26 cellular contexts compared by ENCODE assay signal in the genomic region with DNA sequence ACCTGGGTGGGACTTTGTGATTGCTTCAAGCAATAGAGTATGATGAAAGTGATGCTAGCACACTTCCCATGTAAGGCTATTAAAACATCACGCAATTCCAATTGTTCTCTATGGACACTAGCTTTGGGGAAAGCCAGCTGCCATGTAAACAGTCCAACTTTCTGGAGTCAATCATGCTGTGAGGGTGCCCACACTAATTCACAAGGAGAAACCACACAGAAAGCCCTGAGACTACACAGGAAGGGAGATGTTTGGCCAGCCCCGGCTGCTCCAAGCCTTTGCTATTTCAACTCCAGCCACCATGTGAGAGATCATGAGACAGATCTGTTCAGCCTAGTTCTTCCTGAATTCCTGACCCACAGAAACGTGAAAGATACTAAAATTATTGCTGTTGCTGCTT.
DNase-seq lines count a peak whose midpoint lies in the region; FAIRE-seq and TF ChIP-seq lines count a peak whose summit lies in the region.
"Had no signal": no experiment of that assay in that cellular context is flagged by ENCODE, and none has a peak within 500 bp of the region (broad histone marks: within the 10 kb centered on the region; RNA-seq: fewer than 3 reads in every experiment).

No MANE protein-coding gene starts in this region.

- FAIRE-seq in astrocyte (lab: Jason Lieb, UNC), result no peak
- FAIRE-seq: GM12878 had no signal

- H3K9ac ChIP-seq in astrocyte (ENCODE audit: low read length) (no peak overlapping the region), parathyroid adenoma (no peak overlapping the region)
- H3K9ac ChIP-seq: SK-N-SH had no signal

- H3K4me1 Mint-ChIP-seq in astrocyte (ENCODE audit: low read depth, unreplicated experiment) (peaks cover 5% of the 10 kb centered on the region), HFFc6 (ENCODE audit: low read depth) (0 out of 2 replicates have a peak, but pooled peaks cover 6% of the 10 kb centered on the region)

- H3K27me3 ChIP-seq in astrocyte (ENCODE audit: insufficient read depth, low read length) (no peaks in the 10 kb centered on the region), parathyroid adenoma (ENCODE audit: control insufficient read depth, insufficient read depth, low read length) (no peaks in the 10 kb centered on the region)

- H3K36me3 ChIP-seq in astrocyte (ENCODE audit: insufficient read depth, low read length) (no peaks in the 10 kb centered on the region), parathyroid adenoma (ENCODE audit: control insufficient read depth, insufficient read depth, low read length) (no peaks in the 10 kb centered on the region)

- H3K27ac Mint-ChIP-seq in astrocyte (ENCODE audit: unreplicated experiment) (peak overlapping the region; percentile 9), HFFc6 (no peak overlapping the region)

- no peak overlapping the region for H3K4me3 Mint-ChIP-seq in astrocyte (ENCODE audit: unreplicated experiment)
- no peak overlapping the region for H3K4me3 Mint-ChIP-seq in HFFc6

- DNase-seq in GM03348 (ENCODE audit: low spot score) (peak; percentile 24), astrocyte (ENCODE audit: low read depth) (no peak), foreskin melanocyte (peak; percentile 73), GF-D8 (lab: John Stamatoyannopoulos, UW) (no peak), HFFc6 (no peak), DMS53 treated with DMSO at 0.1 percent for 48 hours (lab: John Stamatoyannopoulos, UW; ENCODE audit: unreplicated experiment) (no peak)
- DNase-seq: 8988T, ACHN, DMS153, GOT3, HCEC 1CT, KBM-7, MV-4-11, NCI-H1105, NCI-H1436 treated with DMSO at 0.1 percent for 48 hours, NCI-H187 treated with DMSO at 0.1 percent for 48 hours, NCI-H2171 treated with DMSO at 0.1 percent for 48 hours, NCI-H345, NCI-H524, NCI-H774, PC-9, SIG-M5, SK-N-SH had no signal

- H3K9me3 ChIP-seq in astrocyte (ENCODE audit: insufficient read depth, low read depth, low read length), result no peaks in the 10 kb centered on the region
- H3K9me3 ChIP-seq in parathyroid adenoma (ENCODE audit: control insufficient read depth, low read length), result peaks cover 3% of the 10 kb centered on the region

- no peak overlapping the region for H3K4me3 ChIP-seq in astrocyte (ENCODE audit: insufficient read depth, low read depth, low read length)
- H3K4me3 ChIP-seq in parathyroid adenoma (ENCODE audit: low read depth, low read length), result no peak overlapping the region
- H3K4me3 ChIP-seq: GM12878, PC-9 had no signal

- no peaks in the 10 kb centered on the region for H3K27me3 Mint-ChIP-seq in astrocyte (ENCODE audit: low read depth, unreplicated experiment)
- H3K27me3 Mint-ChIP-seq in HFFc6 (ENCODE audit: insufficient read depth), result no peaks in the 10 kb centered on the region; the same call in 1 of the 2 replicates

- H2AFZ ChIP-seq in astrocyte (ENCODE audit: low read depth, low read length) (no peak overlapping the region), parathyroid adenoma (peak overlapping the region; percentile 18)
- H2AFZ ChIP-seq: PC-9 had no signal

- H3K9me3 Mint-ChIP-seq in astrocyte (ENCODE audit: unreplicated experiment) (no peaks in the 10 kb centered on the region), HFFc6 (no peaks in the 10 kb centered on the region)

- TF ChIP-seq CTCF in astrocyte (IDR thresholded peaks at IDR 0.05; ENCODE audit: insufficient read depth, low read depth, low read length), result no peak
- no peak for TF ChIP-seq CTCF in parathyroid adenoma (IDR thresholded peaks at IDR 0.05)
- no peak for TF ChIP-seq CTCF in HFFc6 (IDR thresholded peaks at IDR 0.05)

- H3K4me1 ChIP-seq in astrocyte (ENCODE audit: insufficient read depth, low read length) (no peaks in the 10 kb centered on the region), parathyroid adenoma (no peaks in the 10 kb centered on the region)

- H3K4me2 ChIP-seq in astrocyte (ENCODE audit: low read length) (no peak overlapping the region), parathyroid adenoma (ENCODE audit: low read length) (no peak overlapping the region)
- H3K4me2 ChIP-seq: PC-9, SK-N-SH had no signal

- no peaks in the 10 kb centered on the region for H3K79me2 ChIP-seq in astrocyte (ENCODE audit: insufficient read depth, low read length)
- H3K79me2 ChIP-seq in parathyroid adenoma, result no peaks in the 10 kb centered on the region

- no peaks in the 10 kb centered on the region for H4K20me1 ChIP-seq in astrocyte (ENCODE audit: insufficient read depth, low read length)

- H3K36me3 Mint-ChIP-seq in astrocyte (ENCODE audit: low read depth, unreplicated experiment) (no peaks in the 10 kb centered on the region), HFFc6 (ENCODE audit: low read depth) (no peaks in the 10 kb centered on the region)

- H3K27ac ChIP-seq in astrocyte (ENCODE audit: low read depth, low read length), result no peak overlapping the region
- no peak overlapping the region for H3K27ac ChIP-seq in parathyroid adenoma
- H3K27ac ChIP-seq: PC-9, RWPE1 had no signal

Comparison
In these comparisons a context has a peak if more than half of its experiments do, and no peak if none do; other contexts are left out.
1. DNase-seq: peak in GM03348 (single experiment) and foreskin melanocyte (single experiment); none in astrocyte (single experiment), GF-D8 (single experiment), HFFc6 (single experiment) and DMS53 treated with DMSO at 0.1 percent for 48 hours (single experiment).